Comparison of ENCODE assay signal across 19 cellular contexts in genomic region chr1:169295846-169296245, GRCh38.
DNase-seq lines count a peak whose midpoint lies in the region; ATAC-seq, FAIRE-seq and TF ChIP-seq lines count a peak whose summit lies in the region.
"Had no signal": no experiment of that assay in that cellular context is flagged by ENCODE, and none has a peak within 500 bp of the region (broad histone marks: within the 10 kb centered on the region; RNA-seq: fewer than 3 reads in every experiment).

No MANE protein-coding gene starts in this region.

- H3K4me3 ChIP-seq in A549 (no peak overlapping the region), Loucy (ENCODE audit: low read length, poor library complexity, severe bottlenecking) (no peak overlapping the region), Panc1 (ENCODE audit: low read depth in 2 of 2, low read length in 2 of 2) (no peak overlapping the region)
- H3K4me3 ChIP-seq in BLaER1 treated with 17β-estradiol and CSF1 and Interleukin-3, amounts not matched to agents 10 nM and 100 nM, result no peak overlapping the region
- H3K4me3 ChIP-seq: GM12878, GM23338, HAP-1 had no signal

- H3K4me1 ChIP-seq in A549 (no peaks in the 10 kb centered on the region), Loucy (ENCODE audit: insufficient read depth, low read length, poor library complexity, severe bottlenecking) (peaks cover 36% of the 10 kb centered on the region), Panc1 (ENCODE audit: control insufficient read depth, insufficient read depth, low read length) (no peaks in the 10 kb centered on the region)
- H3K4me1 ChIP-seq in BLaER1 treated with 17β-estradiol and CSF1 and Interleukin-3, amounts not matched to agents 10 nM and 100 nM, result peaks cover 4 to 14% (median 10%) of the 10 kb centered on the region in 10 experiments; a peak in 14 of 20 replicates
- H3K4me1 ChIP-seq: HAP-1 had no signal

- H3K27ac ChIP-seq in A549 (no peak overlapping the region), Panc1 (ENCODE audit: low read length) (no peak overlapping the region)
- no peak overlapping the region for H3K27ac ChIP-seq in BLaER1 treated with 17β-estradiol and CSF1 and Interleukin-3, amounts not matched to agents 10 nM and 100 nM

- no peak for TF ChIP-seq EP300 in A549 (IDR thresholded peaks at IDR 0.05)

- H3K36me3 ChIP-seq in BLaER1 treated with 17β-estradiol and CSF1 and Interleukin-3, amounts not matched to agents 10 nM and 100 nM, result peaks cover 0 to 20% (median 6%) of the 10 kb centered on the region in 11 experiments; a peak in 7 of 22 replicates
- H3K36me3 ChIP-seq in Loucy (ENCODE audit: insufficient read depth, low read length) (no peaks in the 10 kb centered on the region; the same call in 1 of the 2 replicates), Panc1 (ENCODE audit: control insufficient read depth, insufficient read depth, low read length) (no peaks in the 10 kb centered on the region)
- H3K36me3 ChIP-seq: HAP-1 had no signal

- no peak overlapping the region for H3K9ac ChIP-seq in BLaER1 treated with 17β-estradiol and CSF1 and Interleukin-3, amounts not matched to agents 10 nM and 100 nM
- H3K9ac ChIP-seq in Loucy (ENCODE audit: low read depth, low read length, poor library complexity, severe bottlenecking), result no peak overlapping the region

- WGBS in A549 (ENCODE audit: missing lambda C conversion rate), result 88% methylated on average over 2 of the region's 2 CpGs

- DNase-seq in A549 (ENCODE audit: low read depth in 1 of 2, low spot score in 1 of 2) (no peak), Panc1 (ENCODE audit: low read depth, low spot score) (no peak), HUDEP-2 (lab: John Stamatoyannopoulos, UW; ENCODE audit: unreplicated experiment in 76 of 76) (no peak), iPS-NIHi11 (ENCODE audit: low spot score) (no peak)
- DNase-seq: 8988T; CD4-positive, alpha-beta T cell; CD8-positive, alpha-beta memory T cell; COR-L47; DMS 273 treated with DMSO at 0.1 percent for 48 hours; EL; HFFc6 had no signal

- TF ChIP-seq CTCF in A549 (IDR thresholded peaks at IDR 0.05) (no peak), Loucy (conservative IDR thresholded peaks at IDR 0.05; ENCODE audit: low read length) (no peak), Panc1 (IDR thresholded peaks at IDR 0.05) (no peak)

- no peaks in the 10 kb centered on the region for H4K20me1 ChIP-seq in BLaER1 treated with 17β-estradiol and CSF1 and Interleukin-3, amounts not matched to agents 10 nM and 100 nM
- no peaks in the 10 kb centered on the region for H4K20me1 ChIP-seq in Loucy (ENCODE audit: insufficient read depth, low read length, poor library complexity, severe bottlenecking)

- no peak overlapping the region for H2AFZ ChIP-seq in Loucy (ENCODE audit: low read length)
- H2AFZ ChIP-seq: GM23338 had no signal

- CTCF ChIA-PET in A549 (lab: Yijun Ruan, JAX) (interaction anchor here (0.8 kb wide), 1 partner anchor 8 kb away, joined by 3 read pairs; no protein-coding TSS in a partner anchor), Panc1 (lab: Charles Lee) (no interaction called here)

- POLR2A ChIA-PET in A549 (lab: Yijun Ruan, JAX), result no interaction called here
- POLR2A ChIA-PET in Panc1 (lab: Charles Lee), result no interaction called here

- H3K9me3 ChIP-seq in A549 (no peaks in the 10 kb centered on the region), Loucy (ENCODE audit: insufficient read depth, low read depth, low read length) (no peaks in the 10 kb centered on the region), Panc1 (ENCODE audit: control insufficient read depth, insufficient read depth, low read depth, low read length) (no peaks in the 10 kb centered on the region)
- no peaks in the 10 kb centered on the region for H3K9me3 ChIP-seq in BLaER1 treated with 17β-estradiol and CSF1 and Interleukin-3, amounts not matched to agents 10 nM and 100 nM (replicated peaks in 1 of 11)
- H3K9me3 ChIP-seq: HAP-1 had no signal

- H3K4me2 ChIP-seq in A549 (no peak overlapping the region), Loucy (ENCODE audit: low read depth, low read length, poor library complexity, severe bottlenecking) (peak overlapping the region; percentile 57)
- H3K4me2 ChIP-seq in BLaER1 treated with 17β-estradiol and CSF1 and Interleukin-3, amounts not matched to agents 10 nM and 100 nM, result peak overlapping the region in 6 of 11 experiments; percentile 2 to 42 (median 21); a peak in 5 of 22 replicates
- H3K4me2 ChIP-seq: GM23338 had no signal

- FAIRE-seq in A549 (lab: Jason Lieb, UNC), result no peak
- FAIRE-seq: GM12878, H54 had no signal

- BruUV-seq in Panc1 (replicated peaks; lab: Mats Ljungman, UMichigan), result TSS peak; percentile 41

- intact Hi-C loops in Panc1 (cut with micrococcal nuclease; ENCODE audit: unreplicated experiment), result no loop called here

- TF ChIP-seq POLR2A in A549 (IDR thresholded peaks at IDR 0.05; ENCODE audit: low read length), result no peak

- H3K9me2 ChIP-seq in Loucy (replicated peaks; ENCODE audit: low read depth, low read length), result no peaks in the 10 kb centered on the region

- ATAC-seq in A549 (no peak), Panc1 (no peak), HG02973 (IDR thresholded peaks at IDR 0.05; ENCODE audit: unreplicated experiment) (no peak), HG03159 (IDR thresholded peaks at IDR 0.05; ENCODE audit: unreplicated experiment) (no peak)
- ATAC-seq: GM12878, GM23338 had no signal

- no peaks in the 10 kb centered on the region for H3K27me3 ChIP-seq in BLaER1 treated with 17β-estradiol and CSF1 and Interleukin-3, amounts not matched to agents 10 nM and 100 nM
- H3K27me3 ChIP-seq in Loucy (ENCODE audit: insufficient read depth, low read length, poor library complexity, severe bottlenecking) (peaks cover 20% of the 10 kb centered on the region), Panc1 (ENCODE audit: control insufficient read depth, insufficient read depth, low read length) (no peaks in the 10 kb centered on the region)

- in situ Hi-C loops in Panc1 (cut with HindIII; ENCODE audit: low pct_unique_long_range_greater_than_20kb, low sequenced_read_pairs), result no loop called here

- no peak for TF ChIP-seq RAD21 in A549 (conservative IDR thresholded peaks at IDR 0.05 in 1 of 2, IDR thresholded peaks at IDR 0.05 in 1 of 2)

- peaks cover 3% of the 10 kb centered on the region for H3F3A ChIP-seq in Loucy (ENCODE audit: low read depth)

- no peaks in the 10 kb centered on the region for H3K79me2 ChIP-seq in Loucy (ENCODE audit: insufficient read depth, low read length)

TF ChIP-seq in A549, 52 proteins besides CTCF, POLR2A, EP300 and RAD21:
- TF ChIP-seq MAFK (IDR thresholded peaks at IDR 0.05; ENCODE audit: partially characterized antibody), result peak; percentile 24
- TF ChIP-seq SMC3 (IDR thresholded peaks at IDR 0.05), result no peak
- TF ChIP-seq ZNF302 (CRISPR knock-in tag; IDR thresholded peaks at IDR 0.05), result no peak
